In the genomic region with DNA sequence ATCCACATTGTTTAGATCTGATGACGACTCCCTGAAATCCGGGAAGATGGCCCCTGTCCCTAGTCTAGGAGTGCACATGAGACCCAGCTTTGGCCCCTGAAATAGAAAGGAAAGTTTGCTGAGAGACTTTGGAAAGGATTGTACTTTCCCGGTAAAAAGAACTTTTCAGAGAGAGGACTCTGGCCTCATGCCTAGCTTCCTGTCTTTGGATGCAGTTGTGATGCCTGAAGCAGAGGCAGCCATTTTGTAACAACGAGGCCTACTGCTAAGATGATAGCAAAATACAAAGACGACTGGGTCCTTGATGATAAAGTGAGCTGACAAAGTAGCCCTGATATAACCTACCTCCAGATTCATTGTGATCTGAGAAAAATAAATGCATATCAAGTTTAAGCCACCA, we compare ENCODE assay signal across 28 cellular contexts. TPM values are rescaled to one million over a fixed set of nuclear protein-coding genes. Genes with fewer than 3 reads are reported as not detected.
"Had no signal": no experiment of that assay in that cellular context is flagged by ENCODE, and none has a peak within 500 bp of the region (broad histone marks: within the 10 kb centered on the region; RNA-seq: fewer than 3 reads in every experiment).

No MANE protein-coding gene starts in this region.

- FAIRE-seq: islet of Langerhans, kidney, pancreas, urothelium cell line had no signal

- H3K27me3 ChIP-seq: pancreas, suprapubic skin, tibial artery, upper lobe of right lung had no signal

- H3K9me3 ChIP-seq: left lung, lower lobe of right lung, pancreas, prostate gland, suprapubic skin, thoracic aorta, tibial artery, upper lobe of right lung had no signal

- H3K36me3 ChIP-seq: left lung, lower lobe of right lung, pancreas, prostate gland, suprapubic skin, thoracic aorta, tibial artery, upper lobe of right lung had no signal

- H3K27ac ChIP-seq: left lung, lower lobe of right lung, pancreas, prostate gland, skin epidermis, suprapubic skin, thoracic aorta, tibial artery, upper lobe of right lung had no signal

- H3K4me3 ChIP-seq: left lung, lower lobe of right lung, pancreas, prostate gland, skin epidermis, suprapubic skin, thoracic aorta, tibial artery, upper lobe of right lung had no signal

- ATAC-seq: left colon; left lung; lower lobe of right lung; naive thymus-derived CD8-positive, alpha-beta T cell; pancreas; sciatic nerve; stimulated activated effector memory CD8-positive, alpha-beta T cell treated with anti-CD3 and anti-CD28 coated beads, Interleukin-12 subunit alpha, Interleukin-12 subunit beta, amount 100 ng/mL, for 72 hours; upper lobe of right lung had no signal

- DNase-seq: hypothalamus; immature natural killer cell; kidney; left colon; left lung; lower lobe of right lung; mammary epithelial cell; mesenchymal stem cell; naive thymus-derived CD8-positive, alpha-beta T cell; nucleus accumbens; pancreas; retina; stimulated activated CD4-positive, alpha-beta T cell treated with anti-CD3 and anti-CD28 coated beads, Interleukin-12 subunit alpha, Interleukin-12 subunit beta, amount 100 ng/mL, for 4 hours; stimulated activated CD4-positive, alpha-beta T cell treated with anti-CD3 and anti-CD28 coated beads, Interleukin-15, amount 100 ng/mL, for 24 hours; stimulated activated CD4-positive, alpha-beta T cell treated with anti-CD3 and anti-CD28 coated beads, Interleukin-4, amount 100 ng/mL, for 24 hours; stimulated activated naive CD4-positive, alpha-beta T cell; tibial artery; trophoblast cell; upper lobe of right lung had no signal

RNA-seq across cellular contexts. Expression of a gene that starts 6.9 kb away (rescaled TPM):
- total RNA-seq: osteoblast had no signal
